18 cellular contexts compared by ENCODE assay signal in genomic region chrX:30663317-30663716, GRCh38. TPM values are rescaled to one million over a fixed set of nuclear protein-coding genes. Genes with fewer than 3 reads are reported as not detected.
A peak's percentile ranks its signal among the peaks of the same experiment; 100 is the strongest.
DNase-seq lines count a peak whose midpoint lies in the region; ATAC-seq, FAIRE-seq and TF ChIP-seq lines count a peak whose summit lies in the region.
"Had no signal": no experiment of that assay in that cellular context is flagged by ENCODE, and none has a peak within 500 bp of the region (broad histone marks: within the 10 kb centered on the region; RNA-seq: fewer than 3 reads in every experiment).

No MANE protein-coding gene starts in this region.

- TF ChIP-seq POLR2A in IMR-90 (IDR thresholded peaks at IDR 0.05; ENCODE audit: low read depth, low read length) = no peak
- no peak for TF ChIP-seq POLR2A in HepG2 (IDR thresholded peaks at IDR 0.05; ENCODE audit: insufficient read depth in 1 of 2, low read depth in 2 of 2, low read length in 2 of 2)

- H3K23ac ChIP-seq in IMR-90 (ENCODE audit: low read depth, low read length) = no peak overlapping the region

- no peak overlapping the region for H3K27ac Mint-ChIP-seq in WTC11
- no peak overlapping the region for H3K27ac Mint-ChIP-seq in type B pancreatic cell
- H3K27ac Mint-ChIP-seq: CD4-positive, alpha-beta T cell; HFFc6 had no signal

- no peak for TF ChIP-seq RAD21 in IMR-90 (IDR thresholded peaks at IDR 0.05; ENCODE audit: low read length)
- TF ChIP-seq RAD21 in HepG2 (CRISPR knock-in tag; IDR thresholded peaks at IDR 0.05) = no peak

- H2BK120ac ChIP-seq in IMR-90 (ENCODE audit: low read depth, low read length) = no peak overlapping the region

- peaks cover 4 to 15% of the 10 kb centered on the region in 2 experiments for H3K79me1 ChIP-seq in IMR-90 (ENCODE audit: low read depth in 1 of 2, low read length in 2 of 2)

- in situ Hi-C loops in IMR-90 (cut with MboI; ENCODE audit: low sequenced_read_pairs) = no loop called here
- in situ Hi-C loops in HepG2 (cut with HindIII; ENCODE audit: extremely low pct_ligation_motif_present, low pct_unique_long_range_greater_than_20kb) = no loop called here

- H3K27me3 ChIP-seq in IMR-90 (ENCODE audit: control insufficient read depth, insufficient read depth, low read length) (no peaks in the 10 kb centered on the region), HepG2 (ENCODE audit: control insufficient read depth in 1 of 2, insufficient read depth in 2 of 2, low read length in 2 of 2) (no peaks in the 10 kb centered on the region), ascending aorta (no peaks in the 10 kb centered on the region)

- no peaks in the 10 kb centered on the region for H3K9me3 Mint-ChIP-seq in WTC11
- H3K9me3 Mint-ChIP-seq in type B pancreatic cell = no peaks in the 10 kb centered on the region
- H3K9me3 Mint-ChIP-seq: CD4-positive, alpha-beta T cell; HFFc6 had no signal

- FAIRE-seq in HepG2 (lab: Jason Lieb, UNC) = no peak
- FAIRE-seq: D721Med, GM12891, HTR-8/SVneo had no signal

- H2BK20ac ChIP-seq in IMR-90 (ENCODE audit: low read depth, low read length) = no peak overlapping the region

- dilution Hi-C loops in IMR-90 (cut with HindIII; ENCODE audit: low sequenced_read_pairs, unreplicated experiment) = no loop called here

- H3K27me3 Mint-ChIP-seq in WTC11 (ENCODE audit: low read depth) (no peaks in the 10 kb centered on the region), type B pancreatic cell (no peaks in the 10 kb centered on the region)
- H3K27me3 Mint-ChIP-seq: CD4-positive, alpha-beta T cell had no signal

- no CpG with 5 or more reads among the region's 2 CpGs for WGBS in IMR-90 (ENCODE audit: extremely low coverage in 2 of 2, insufficient read length in 1 of 2), 2 experiments
- WGBS in HepG2 (ENCODE audit: low lambda C conversion rate) = 95% methylated on average over 2 of the region's 2 CpGs

- no peak overlapping the region for H3K4ac ChIP-seq in IMR-90 (ENCODE audit: low read depth, low read length)

- H3K27ac ChIP-seq in IMR-90 (ENCODE audit: insufficient read depth, low read length) (no peak overlapping the region), HepG2 (ENCODE audit: extremely low read length, insufficient read depth, low read length) (no peak overlapping the region), ascending aorta (no peak overlapping the region)
- H3K27ac ChIP-seq: C4-2B had no signal

- no peak overlapping the region for H2AFZ ChIP-seq in IMR-90 (replicated peaks; ENCODE audit: low read length, poor library complexity)
- H2AFZ ChIP-seq in HepG2 (ENCODE audit: low read length) = no peak overlapping the region

- no peak overlapping the region for H2AK9ac ChIP-seq in IMR-90 (replicated peaks; ENCODE audit: low read depth, low read length, poor library complexity)

- intact Hi-C loops in IMR-90 (cut with micrococcal nuclease) (no loop called here), HepG2 (cut with micrococcal nuclease; ENCODE audit: unreplicated experiment) (no loop called here), ascending aorta (cut with DNase I) (no loop called here)

- DNase-seq in IMR-90 = no peak
- no peak for DNase-seq in WTC11 (ENCODE audit: low spot score)
- no peak for DNase-seq in HepG2 (ENCODE audit: low spot score)
- DNase-seq in type B pancreatic cell (ENCODE audit: extremely low spot score, unreplicated experiment) = no peak
- no peak for DNase-seq in NCI-H1092 (lab: John Stamatoyannopoulos, UW)
- no peak for DNase-seq in ascending aorta (ENCODE audit: low spot score in 2 of 2)
- DNase-seq: ACHN; Caco-2; CD4-positive, alpha-beta T cell; GOT3; H7; HFFc6 had no signal

- CTCF ChIA-PET in IMR-90 (lab: Yijun Ruan, JAX) = no interaction called here
- CTCF ChIA-PET in WTC11 (lab: Charles Lee) = interaction anchor here (0.7 to 1.0 kb wide), 2 partner anchors 8 to 184 kb away, joined by 3 read pairs; no protein-coding TSS in a partner anchor
- CTCF ChIA-PET in HepG2 (lab: Yijun Ruan, JAX; ENCODE audit: low intra/inter-chr PET ratio, low total read pairs) = no interaction called here

- peaks cover 6% of the 10 kb centered on the region for H3K36me3 ChIP-seq in IMR-90 (ENCODE audit: control insufficient read depth, insufficient read depth, low read length)
- H3K36me3 ChIP-seq in HepG2 (replicated peaks in 1 of 2; ENCODE audit: control insufficient read depth in 1 of 2, insufficient read depth in 2 of 2, low read length in 2 of 2) = peaks cover 0 to 4% of the 10 kb centered on the region in 2 experiments; a peak in 3 of 5 replicates
- no peaks in the 10 kb centered on the region for H3K36me3 ChIP-seq in ascending aorta

- H3K9me1 ChIP-seq in IMR-90 (ENCODE audit: insufficient read depth, low read length) = peaks cover 6% of the 10 kb centered on the region

- peak overlapping the region; percentile 11 for H2BK5ac ChIP-seq in IMR-90 (ENCODE audit: low read depth, low read length, poor library complexity, severe bottlenecking)

- no peak overlapping the region for H4K8ac ChIP-seq in IMR-90 (ENCODE audit: low read depth in 2 of 2, low read length in 2 of 2)

- H3K9ac ChIP-seq in IMR-90 (ENCODE audit: low read depth, low read length) (no peak overlapping the region), HepG2 (ENCODE audit: insufficient read depth, low read depth, low read length) (no peak overlapping the region)

- ATAC-seq in IMR-90 (ENCODE audit: low read depth) (no peak), WTC11 (peak; percentile 55; the same call in 1 of the 2 replicates), HepG2 (peak; percentile 41; the same call in 1 of the 3 replicates), GM18858 (IDR thresholded peaks at IDR 0.05; ENCODE audit: unreplicated experiment) (no peak)
- ATAC-seq: HCT116 had no signal

- no peak overlapping the region for H2BK15ac ChIP-seq in IMR-90 (ENCODE audit: low read depth, low read length)

- POLR2A ChIA-PET in IMR-90 (lab: Charles Lee; ENCODE audit: unreplicated experiment) (no interaction called here), WTC11 (lab: Charles Lee) (no interaction called here), HepG2 (lab: Yijun Ruan, JAX) (no interaction called here)

- H3K36me3 Mint-ChIP-seq in WTC11 (peaks cover under 1% of the 10 kb centered on the region; the same call in 1 of the 2 replicates), type B pancreatic cell (peaks cover 9% of the 10 kb centered on the region)

- no peak overlapping the region for H3K14ac ChIP-seq in IMR-90 (replicated peaks; ENCODE audit: low read depth, low read length)

- TF ChIP-seq CTCF in IMR-90 (conservative IDR thresholded peaks at IDR 0.05; ENCODE audit: low read depth, low read length) = no peak
- no peak for TF ChIP-seq CTCF in WTC11 (IDR thresholded peaks at IDR 0.05)
- no peak for TF ChIP-seq CTCF in HepG2 (CRISPR knock-in tag; IDR thresholded peaks at IDR 0.05)
- no peak for TF ChIP-seq CTCF in type B pancreatic cell (conservative IDR thresholded peaks at IDR 0.05)
- TF ChIP-seq CTCF in ascending aorta (IDR thresholded peaks at IDR 0.05) = no peak

- H3K4me1 Mint-ChIP-seq in WTC11 (peaks cover 7% of the 10 kb centered on the region; the same call in 1 of the 2 replicates), type B pancreatic cell (ENCODE audit: unreplicated experiment) (peaks cover 3% of the 10 kb centered on the region)

- no peak for TF ChIP-seq EP300 in HepG2 (IDR thresholded peaks at IDR 0.05; ENCODE audit: low read depth in 2 of 2, low read length in 2 of 2)
- no peak for TF ChIP-seq EP300 in HepG2 (CRISPR knock-in tag; IDR thresholded peaks at IDR 0.05; ENCODE audit: borderline replicate concordance)

- no TSS peak for BruUV-seq in IMR-90 (replicated peaks; lab: Mats Ljungman, UMichigan)
- no TSS peak for BruUV-seq in HepG2 (replicated peaks; lab: Mats Ljungman, UMichigan)

- peaks cover 20% of the 10 kb centered on the region for H3K79me2 ChIP-seq in HepG2 (ENCODE audit: insufficient read depth, low read length)

- H4K91ac ChIP-seq in IMR-90 (ENCODE audit: insufficient read depth, low read depth, low read length) = no peak overlapping the region

- no peak overlapping the region for H3K18ac ChIP-seq in IMR-90 (ENCODE audit: low read depth, low read length)

- no peak overlapping the region for H4K5ac ChIP-seq in IMR-90 (ENCODE audit: low read depth, low read length)

- peaks cover 6% of the 10 kb centered on the region for H3K4me1 ChIP-seq in IMR-90 (ENCODE audit: control insufficient read depth, insufficient read depth, low read length)
- H3K4me1 ChIP-seq in HepG2 (ENCODE audit: insufficient read depth, low read length) = peaks cover 32% of the 10 kb centered on the region
- H3K4me1 ChIP-seq in ascending aorta = no peaks in the 10 kb centered on the region
- H3K4me1 ChIP-seq: Caco-2 had no signal

- no peak overlapping the region for H2AK5ac ChIP-seq in IMR-90 (ENCODE audit: low read depth, low read length)

- H3K56ac ChIP-seq in IMR-90 (ENCODE audit: extremely low read depth, insufficient read depth, low read length) = no peak overlapping the region

- H3K9me3 ChIP-seq in IMR-90 (ENCODE audit: control insufficient read depth, insufficient read depth, low read length) (no peaks in the 10 kb centered on the region), HepG2 (ENCODE audit: low read length) (no peaks in the 10 kb centered on the region), ascending aorta (no peaks in the 10 kb centered on the region)
- H3K9me3 ChIP-seq: Caco-2 had no signal

- H4K20me1 ChIP-seq in IMR-90 (ENCODE audit: insufficient read depth, low read length) (no peaks in the 10 kb centered on the region), HepG2 (ENCODE audit: insufficient read depth, low read length) (0 out of 2 replicates have a peak, but pooled peaks cover 9% of the 10 kb centered on the region)

- H3K4me3 ChIP-seq in IMR-90 (ENCODE audit: insufficient read depth, low read depth, low read length) (no peak overlapping the region), HepG2 (replicated peaks in 1 of 3; ENCODE audit: insufficient read depth in 1 of 3, low read depth in 2 of 3, low read length in 3 of 3) (no peak overlapping the region), ascending aorta (no peak overlapping the region)

- H3K4me3 Mint-ChIP-seq in WTC11 = no peak overlapping the region
- H3K4me3 Mint-ChIP-seq in type B pancreatic cell = peak overlapping the region; percentile 42
- H3K4me3 Mint-ChIP-seq: CD4-positive, alpha-beta T cell; HFFc6 had no signal

- H3K4me2 ChIP-seq in IMR-90 (ENCODE audit: low read depth, low read length) (no peak overlapping the region), HepG2 (ENCODE audit: low read depth, low read length) (no peak overlapping the region)

RNA-seq across cellular contexts. Expression of gene GK, which starts 10.1 kb away (rescaled TPM):
- total RNA-seq in IMR-90 (2012; rRNA removed) (9.3 and 12.2 TPM in 2 replicates), WTC11 (2021) (5.3 to 7.5 TPM (median 5.3 TPM) in 3 replicates), HepG2 (2016; rRNA removed; fragmentation: Illumina TruSeq; extraction: Trizol) (64.2 and 91.1 TPM in 2 replicates), type B pancreatic cell (ENCODE audit: low replicate concordance) (27.2 and 28.2 TPM in 2 replicates), ascending aorta (14.2 TPM)
- polyA plus RNA-seq in IMR-90 (2012; rRNA removed) (5.5 and 7.6 TPM in 2 replicates), HepG2 (2011; rRNA removed) (265 and 274 TPM in 2 replicates)
- polyA plus RNA-seq in IMR-90 (2012; cell fraction: cytosol; rRNA removed) = 1.4 and 1.5 TPM in 2 replicates
- 3.9 and 21.6 TPM in 2 replicates for polyA plus RNA-seq in IMR-90 (2012; cell fraction: nucleus; rRNA removed; ENCODE audit: low replicate concordance)
- 8.4 and 10.9 TPM in 2 replicates for total RNA-seq in HepG2 (2016; cell fraction: cytosol; rRNA removed; fragmentation: Illumina TruSeq; extraction: Trizol; ENCODE audit: low read depth)
- total RNA-seq in HepG2 (2016; cell fraction: insoluble cytoplasmic fraction; rRNA removed; fragmentation: Illumina TruSeq; extraction: Trizol) = 66.0 and 90.6 TPM in 2 replicates
- total RNA-seq in HepG2 (2016; cell fraction: membrane; rRNA removed; fragmentation: Illumina TruSeq; extraction: Trizol) = 16.0 and 19.5 TPM in 2 replicates
- 61.7 and 67.1 TPM in 2 replicates for total RNA-seq in HepG2 (2016; cell fraction: nucleus; rRNA removed; fragmentation: Illumina TruSeq; extraction: Trizol)
- 91.6 and 146 TPM in 2 replicates for polyA plus RNA-seq in HepG2 (2011; cell fraction: cytosol; rRNA removed)
- polyA plus RNA-seq in HepG2 (2011; cell fraction: nucleus; rRNA removed) = 267 and 310 TPM in 2 replicates
- 133 and 173 TPM in 2 replicates for polyA plus RNA-seq in HepG2 (2012)
- 4.9 and 5.5 TPM in 2 replicates for polyA plus RNA-seq in HepG2 (2016; cell fraction: cytosol; fragmentation: Illumina TruSeq; extraction: Trizol; ENCODE audit: low read depth)
- 71.8 and 74.5 TPM in 2 replicates for polyA plus RNA-seq in HepG2 (2016; cell fraction: insoluble cytoplasmic fraction; fragmentation: Illumina TruSeq; extraction: Trizol; ENCODE audit: low read depth)
- 8.3 and 9.0 TPM in 2 replicates for polyA plus RNA-seq in HepG2 (2016; cell fraction: membrane; fragmentation: Illumina TruSeq; extraction: Trizol; ENCODE audit: low read depth)
- 71.3 and 81.0 TPM in 2 replicates for polyA plus RNA-seq in HepG2 (2016; cell fraction: nucleus; fragmentation: Illumina TruSeq; extraction: Trizol; ENCODE audit: insufficient read depth, low read depth)
- 11.6 and 131 TPM in 2 replicates for polyA minus RNA-seq in HepG2 (2011; rRNA and poly(A)+ RNA removed; ENCODE audit: low replicate concordance)
- 129 and 164 TPM in 2 replicates for polyA minus RNA-seq in HepG2 (2011; cell fraction: cytosol; rRNA and poly(A)+ RNA removed)
- 724 and 744 TPM in 2 replicates for polyA minus RNA-seq in HepG2 (2011; cell fraction: nucleus; rRNA and poly(A)+ RNA removed)

Comparison
In these comparisons a context has a peak if more than half of its experiments do, and no peak if none do; other contexts are left out.
1. ATAC-seq: peak in WTC11 (single experiment) and HepG2 (single experiment); none in IMR-90 (single experiment) and GM18858 (single experiment).